In the genomic region with DNA sequence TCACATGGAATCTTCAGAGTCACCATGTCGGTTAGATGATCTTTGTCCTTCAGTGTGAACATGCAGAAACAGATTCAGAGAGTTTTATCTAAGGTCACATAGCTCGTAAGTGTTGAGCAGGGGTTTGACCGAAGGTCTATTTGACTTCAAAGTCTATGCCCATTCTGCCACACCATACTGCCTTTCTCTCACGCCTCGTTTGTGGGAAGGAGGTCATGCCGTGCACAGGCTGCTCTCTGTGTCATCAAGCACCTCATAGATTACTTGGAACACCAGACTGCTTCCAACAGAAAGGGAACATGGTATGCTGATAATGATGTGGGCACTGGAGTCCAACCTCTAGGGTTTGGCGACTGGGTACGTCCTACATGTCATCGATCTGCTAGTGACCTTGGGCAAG, we compare ENCODE assay signal across 16 cellular contexts.
DNase-seq lines count a peak whose midpoint lies in the region; ATAC-seq and TF ChIP-seq lines count a peak whose summit lies in the region.
"Had no signal": no experiment of that assay in that cellular context is flagged by ENCODE, and none has a peak within 500 bp of the region (broad histone marks: within the 10 kb centered on the region; RNA-seq: fewer than 3 reads in every experiment).

No MANE protein-coding gene starts in this region.

- intact Hi-C loops in IMR-90 (cut with micrococcal nuclease), result no loop called here

- no peak overlapping the region for H3K23ac ChIP-seq in IMR-90 (ENCODE audit: low read depth, low read length)

- H2BK120ac ChIP-seq in IMR-90 (ENCODE audit: low read depth, low read length), result no peak overlapping the region

- TF ChIP-seq RAD21 in IMR-90 (IDR thresholded peaks at IDR 0.05; ENCODE audit: low read length) (no peak), liver (IDR thresholded peaks at IDR 0.05) (no peak)

- H2BK20ac ChIP-seq in IMR-90 (ENCODE audit: low read depth, low read length), result no peak overlapping the region

- H3K9ac ChIP-seq in IMR-90 (ENCODE audit: low read depth, low read length) (no peak overlapping the region), liver (ENCODE audit: low read depth in 1 of 2, low read length in 2 of 2) (no peak overlapping the region)
- H3K9ac ChIP-seq: BLaER1 had no signal

- DNase-seq in G401 (ENCODE audit: low spot score) (peak; percentile 75), IMR-90 (no peak), cerebellum (ENCODE audit: low spot score) (peak; percentile 45), SHP77 treated with DMSO at 0.1 percent for 48 hours (lab: John Stamatoyannopoulos, UW) (no peak), BE2C (no peak)
- DNase-seq in stimulated activated naive CD8-positive, alpha-beta T cell treated with anti-CD3 and anti-CD28 coated beads, Interleukin-15, amount 100 ng/mL, for 72 hours, result no peak
- DNase-seq: ACHN; CD4-positive, alpha-beta memory T cell; DMS153; DMS79; GF-D8; H9 had no signal

- H3K4me3 Mint-ChIP-seq in stimulated activated naive CD8-positive, alpha-beta T cell treated with anti-CD3 and anti-CD28 coated beads, Interleukin-15, amount 100 ng/mL, for 72 hours, result no peak overlapping the region
- H3K4me3 Mint-ChIP-seq: CD14-positive monocyte; CD4-positive, alpha-beta memory T cell; H9 had no signal

- in situ Hi-C loops in G401 (cut with HindIII; ENCODE audit: low sequenced_read_pairs) (no loop called here), IMR-90 (cut with MboI; ENCODE audit: low sequenced_read_pairs) (no loop called here)

- H3K4me2 ChIP-seq in IMR-90 (ENCODE audit: low read depth, low read length), result no peak overlapping the region
- H3K4me2 ChIP-seq: BLaER1 had no signal

- no peak overlapping the region for H2AK5ac ChIP-seq in IMR-90 (ENCODE audit: low read depth, low read length)

- no TSS peak for BruUV-seq in IMR-90 (replicated peaks; lab: Mats Ljungman, UMichigan)

- H3K4ac ChIP-seq in IMR-90 (ENCODE audit: low read depth, low read length), result no peak overlapping the region

- H3K9me3 ChIP-seq in IMR-90 (ENCODE audit: control insufficient read depth, insufficient read depth, low read length) (no peaks in the 10 kb centered on the region), liver (ENCODE audit: control insufficient read depth in 4 of 4, low read length in 3 of 4) (no peaks in the 10 kb centered on the region), BE2C (no peaks in the 10 kb centered on the region)
- H3K9me3 ChIP-seq: BLaER1 had no signal

- POLR2A ChIA-PET in IMR-90 (lab: Charles Lee; ENCODE audit: unreplicated experiment), result no interaction called here

- peak overlapping the region; percentile 60 for H2AFZ ChIP-seq in IMR-90 (replicated peaks; ENCODE audit: low read length, poor library complexity)

- no peaks in the 10 kb centered on the region for H3K9me3 Mint-ChIP-seq in stimulated activated naive CD8-positive, alpha-beta T cell treated with anti-CD3 and anti-CD28 coated beads, Interleukin-15, amount 100 ng/mL, for 72 hours
- H3K9me3 Mint-ChIP-seq: H9 had no signal

- WGBS in IMR-90 (ENCODE audit: extremely low coverage in 2 of 2, insufficient read length in 1 of 2), 2 experiments, result 64% methylated on average over 3 of the region's 9 CpGs; no CpG with 5 or more reads in 1 of the 2 experiments
- WGBS in liver, result 35% methylated on average over 9 of the region's 9 CpGs

- H3K27me3 ChIP-seq in IMR-90 (ENCODE audit: control insufficient read depth, insufficient read depth, low read length) (no peaks in the 10 kb centered on the region; the same call in none of the 2 replicates), liver (ENCODE audit: control insufficient read depth in 4 of 4, insufficient read depth in 4 of 4, low read length in 3 of 4) (no peaks in the 10 kb centered on the region), BE2C (peaks cover 6% of the 10 kb centered on the region)
- H3K27me3 ChIP-seq: BLaER1 had no signal

- dilution Hi-C loops in IMR-90 (cut with HindIII; ENCODE audit: low sequenced_read_pairs, unreplicated experiment), result no loop called here

- no peak overlapping the region for H3K18ac ChIP-seq in IMR-90 (ENCODE audit: low read depth, low read length)

- H3K9me1 ChIP-seq in IMR-90 (ENCODE audit: insufficient read depth, low read length), result no peaks in the 10 kb centered on the region

- H3K4me3 ChIP-seq in IMR-90 (ENCODE audit: insufficient read depth, low read depth, low read length) (no peak overlapping the region), liver (ENCODE audit: low read depth in 1 of 3, low read length in 3 of 3) (no peak overlapping the region), BE2C (ENCODE audit: low read depth, low read length) (no peak overlapping the region)
- H3K4me3 ChIP-seq: BLaER1, K562 had no signal

- no peak for ATAC-seq in IMR-90 (ENCODE audit: low read depth)
- no peak for ATAC-seq in stimulated activated naive CD8-positive, alpha-beta T cell treated with anti-CD3 and anti-CD28 coated beads, Interleukin-15, amount 100 ng/mL, for 72 hours
- ATAC-seq: K562 had no signal

- H4K8ac ChIP-seq in IMR-90 (ENCODE audit: low read depth in 2 of 2, low read length in 2 of 2), result no peak overlapping the region

- H3K4me1 Mint-ChIP-seq in stimulated activated naive CD8-positive, alpha-beta T cell treated with anti-CD3 and anti-CD28 coated beads, Interleukin-15, amount 100 ng/mL, for 72 hours, result no peaks in the 10 kb centered on the region
- H3K4me1 Mint-ChIP-seq: CD14-positive monocyte; CD4-positive, alpha-beta memory T cell had no signal

- no peak overlapping the region for H3K27ac Mint-ChIP-seq in stimulated activated naive CD8-positive, alpha-beta T cell treated with anti-CD3 and anti-CD28 coated beads, Interleukin-15, amount 100 ng/mL, for 72 hours
- H3K27ac Mint-ChIP-seq: CD14-positive monocyte; CD4-positive, alpha-beta memory T cell; H9 had no signal

- no peaks in the 10 kb centered on the region for H3K79me1 ChIP-seq in IMR-90 (ENCODE audit: low read depth in 1 of 2, low read length in 2 of 2)

- H4K91ac ChIP-seq in IMR-90 (ENCODE audit: insufficient read depth, low read depth, low read length), result no peak overlapping the region

- CTCF ChIA-PET in IMR-90 (lab: Yijun Ruan, JAX), result no interaction called here

- no peak overlapping the region for H2BK5ac ChIP-seq in IMR-90 (ENCODE audit: low read depth, low read length, poor library complexity, severe bottlenecking)

- no peaks in the 10 kb centered on the region for H4K20me1 ChIP-seq in IMR-90 (ENCODE audit: insufficient read depth, low read length)
- H4K20me1 ChIP-seq: BLaER1 had no signal

- H3K27ac ChIP-seq in IMR-90 (ENCODE audit: insufficient read depth, low read length) (no peak overlapping the region), liver (ENCODE audit: low read depth in 1 of 2, low read length in 2 of 2) (no peak overlapping the region)
- H3K27ac ChIP-seq: BLaER1 had no signal

- no peak for TF ChIP-seq CTCF in IMR-90 (conservative IDR thresholded peaks at IDR 0.05; ENCODE audit: low read depth, low read length)
- no peak for TF ChIP-seq CTCF in liver (IDR thresholded peaks at IDR 0.05; ENCODE audit: low read depth, low read length, missing input control)
- TF ChIP-seq CTCF in BE2C (IDR thresholded peaks at IDR 0.05; ENCODE audit: low read depth, low read length), result no peak

- H3K36me3 ChIP-seq in IMR-90 (ENCODE audit: control insufficient read depth, insufficient read depth, low read length), result no peaks in the 10 kb centered on the region
- no peaks in the 10 kb centered on the region for H3K36me3 ChIP-seq in liver (ENCODE audit: control insufficient read depth in 4 of 4, insufficient read depth in 3 of 4, low read depth in 1 of 4, low read length in 3 of 4)
- H3K36me3 ChIP-seq in BE2C, result no peaks in the 10 kb centered on the region
- H3K36me3 ChIP-seq: BLaER1 had no signal

- no peak overlapping the region for H2BK15ac ChIP-seq in IMR-90 (ENCODE audit: low read depth, low read length)

- H3K56ac ChIP-seq in IMR-90 (ENCODE audit: extremely low read depth, insufficient read depth, low read length), result no peak overlapping the region

- H3K4me1 ChIP-seq in IMR-90 (ENCODE audit: control insufficient read depth, insufficient read depth, low read length) (no peaks in the 10 kb centered on the region), liver (ENCODE audit: control insufficient read depth in 4 of 4, insufficient read depth in 4 of 4, low read length in 3 of 4) (peaks cover 0 to 5% (median 3%) of the 10 kb centered on the region in 4 donors), BE2C (no peaks in the 10 kb centered on the region)
- H3K4me1 ChIP-seq: BLaER1 had no signal

- no peak for TF ChIP-seq POLR2A in IMR-90 (IDR thresholded peaks at IDR 0.05; ENCODE audit: low read depth, low read length)

- H2AK9ac ChIP-seq in IMR-90 (replicated peaks; ENCODE audit: low read depth, low read length, poor library complexity), result peak overlapping the region; percentile 48

- peaks cover 32% of the 10 kb centered on the region for H3K27me3 Mint-ChIP-seq in stimulated activated naive CD8-positive, alpha-beta T cell treated with anti-CD3 and anti-CD28 coated beads, Interleukin-15, amount 100 ng/mL, for 72 hours

- no peak overlapping the region for H3K14ac ChIP-seq in IMR-90 (replicated peaks; ENCODE audit: low read depth, low read length)

- H4K5ac ChIP-seq in IMR-90 (ENCODE audit: low read depth, low read length), result no peak overlapping the region

TF ChIP-seq in IMR-90, 13 proteins besides CTCF, POLR2A, EP300 and RAD21 (continues in another document):
- TF ChIP-seq, protein P1, sequence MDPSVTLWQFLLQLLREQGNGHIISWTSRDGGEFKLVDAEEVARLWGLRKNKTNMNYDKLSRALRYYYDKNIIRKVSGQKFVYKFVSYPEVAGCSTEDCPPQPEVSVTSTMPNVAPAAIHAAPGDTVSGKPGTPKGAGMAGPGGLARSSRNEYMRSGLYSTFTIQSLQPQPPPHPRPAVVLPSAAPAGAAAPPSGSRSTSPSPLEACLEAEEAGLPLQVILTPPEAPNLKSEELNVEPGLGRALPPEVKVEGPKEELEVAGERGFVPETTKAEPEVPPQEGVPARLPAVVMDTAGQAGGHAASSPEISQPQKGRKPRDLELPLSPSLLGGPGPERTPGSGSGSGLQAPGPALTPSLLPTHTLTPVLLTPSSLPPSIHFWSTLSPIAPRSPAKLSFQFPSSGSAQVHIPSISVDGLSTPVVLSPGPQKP (IDR thresholded peaks at IDR 0.05; ENCODE audit: borderline replicate concordance, low read depth, low read length), result no peak
- TF ChIP-seq CHD1 (IDR thresholded peaks at IDR 0.05; ENCODE audit: low read depth, low read length) (no peak), RFX5 (IDR thresholded peaks at IDR 0.05; ENCODE audit: low read depth, low read length) (no peak)

TF ChIP-seq in liver, 16 proteins besides CTCF, POLR2A, EP300 and RAD21 (continues in another document):
- no peak for TF ChIP-seq EGR1 (IDR thresholded peaks at IDR 0.05; ENCODE audit: low read depth in 2 of 2)
- TF ChIP-seq FOXA1 (IDR thresholded peaks at IDR 0.05), result no peak

Comparison
In these comparisons a context has a peak if more than half of its experiments do, and no peak if none do; other contexts are left out.
1. DNase-seq: peak in G401 (single experiment) and cerebellum (single experiment); none in IMR-90 (single experiment), SHP77 treated with DMSO at 0.1 percent for 48 hours (single experiment), stimulated activated naive CD8-positive, alpha-beta T cell treated with anti-CD3 and anti-CD28 coated beads, Interleukin-15, amount 100 ng/mL, for 72 hours (0 of 2) and BE2C (single experiment).